ENCODE assay signal across 15 cellular contexts in genomic region chr10:49310460-49310859, GRCh38. TPM values are rescaled to one million over a fixed set of nuclear protein-coding genes. Genes with fewer than 3 reads are reported as not detected.
DNase-seq lines count a peak whose midpoint lies in the region; ATAC-seq and TF ChIP-seq lines count a peak whose summit lies in the region.
"Had no signal": no experiment of that assay in that cellular context is flagged by ENCODE, and none has a peak within 500 bp of the region (broad histone marks: within the 10 kb centered on the region; RNA-seq: fewer than 3 reads in every experiment).

No MANE protein-coding gene starts in this region.

- H3K4me3 ChIP-seq in CD4-positive, CD25-positive, alpha-beta regulatory T cell (ENCODE audit: low read depth, low read length), result no peak overlapping the region
- H3K4me3 ChIP-seq in right atrium auricular region (no peak overlapping the region), Karpas-422 (ENCODE audit: low read length) (no peak overlapping the region)
- H3K4me3 ChIP-seq: HAP-1 had no signal

- H3K27ac ChIP-seq in CD4-positive, CD25-positive, alpha-beta regulatory T cell (ENCODE audit: insufficient read depth, low read length, poor library complexity, severe bottlenecking), result no peak overlapping the region
- H3K27ac ChIP-seq in right atrium auricular region (no peak overlapping the region), Karpas-422 (ENCODE audit: low read length) (no peak overlapping the region)

- H3K4me1 ChIP-seq in CD4-positive, CD25-positive, alpha-beta regulatory T cell (ENCODE audit: control insufficient read depth, insufficient read depth, low read length, poor library complexity, severe bottlenecking), result no peaks in the 10 kb centered on the region
- H3K4me1 ChIP-seq in right atrium auricular region, result peaks cover 0 to 13% of the 10 kb centered on the region in 2 donors
- H3K4me1 ChIP-seq in Karpas-422 (ENCODE audit: low read length), result no peaks in the 10 kb centered on the region
- H3K4me1 ChIP-seq: HAP-1 had no signal

- peak; percentile 15 to 40 for ATAC-seq in CD4-positive, CD25-positive, alpha-beta regulatory T cell (ENCODE audit: low read depth in 2 of 2)
- ATAC-seq in GM19351 (IDR thresholded peaks at IDR 0.05; ENCODE audit: unreplicated experiment) (peak; percentile 15), naive B cell (ENCODE audit: low read depth in 2 of 2) (peak in 1 of 2 donors; percentile 2), GM19023 (IDR thresholded peaks at IDR 0.05; ENCODE audit: unreplicated experiment) (no peak)

- H3K9me3 ChIP-seq in CD4-positive, CD25-positive, alpha-beta regulatory T cell (ENCODE audit: control insufficient read depth in 2 of 2, low read length in 2 of 2), result no peaks in the 10 kb centered on the region
- H3K9me3 ChIP-seq in right atrium auricular region (no peaks in the 10 kb centered on the region), Karpas-422 (ENCODE audit: low read length) (no peaks in the 10 kb centered on the region)
- H3K9me3 ChIP-seq: HAP-1 had no signal

- H3K4me3 Mint-ChIP-seq in CD4-positive, CD25-positive, alpha-beta regulatory T cell, result no peak overlapping the region
- no peak overlapping the region for H3K4me3 Mint-ChIP-seq in activated CD4-positive, alpha-beta memory T cell treated with anti-CD3 and anti-CD28 coated beads for 36 hours
- peak overlapping the region; percentile 44 to 89 (median 82) for H3K4me3 Mint-ChIP-seq in naive B cell

- H4K20me1 ChIP-seq in Karpas-422 (ENCODE audit: insufficient read depth, low read depth, low read length), result no peaks in the 10 kb centered on the region

- no peaks in the 10 kb centered on the region for H3K36me3 Mint-ChIP-seq in CD4-positive, CD25-positive, alpha-beta regulatory T cell
- H3K36me3 Mint-ChIP-seq in activated CD4-positive, alpha-beta memory T cell treated with anti-CD3 and anti-CD28 coated beads for 36 hours, result no peaks in the 10 kb centered on the region
- no peaks in the 10 kb centered on the region for H3K36me3 Mint-ChIP-seq in naive B cell

- H3K4me2 ChIP-seq in Karpas-422 (ENCODE audit: low read depth, low read length, poor library complexity, severe bottlenecking), result no peak overlapping the region

- intact Hi-C loops in activated CD4-positive, alpha-beta memory T cell treated with anti-CD3 and anti-CD28 coated beads for 36 hours (cut with micrococcal nuclease), result loop anchor here (1.0 kb wide), 1 partner anchor 119 kb away; no protein-coding TSS in a partner anchor

- no peaks in the 10 kb centered on the region for H3K27me3 ChIP-seq in CD4-positive, CD25-positive, alpha-beta regulatory T cell (ENCODE audit: control insufficient read depth, insufficient read depth, low read length)
- H3K27me3 ChIP-seq in right atrium auricular region (no peaks in the 10 kb centered on the region), Karpas-422 (ENCODE audit: low read length) (no peaks in the 10 kb centered on the region)

- H3K36me3 ChIP-seq in CD4-positive, CD25-positive, alpha-beta regulatory T cell (ENCODE audit: control insufficient read depth, insufficient read depth, low read length), result no peaks in the 10 kb centered on the region
- H3K36me3 ChIP-seq in right atrium auricular region (peaks cover 3% of the 10 kb centered on the region), Karpas-422 (ENCODE audit: insufficient read depth, low read length) (no peaks in the 10 kb centered on the region)
- H3K36me3 ChIP-seq: HAP-1 had no signal

- H2AFZ ChIP-seq in Karpas-422 (ENCODE audit: low read length), result no peak overlapping the region

- peaks cover 4% of the 10 kb centered on the region for H3K27me3 Mint-ChIP-seq in CD4-positive, CD25-positive, alpha-beta regulatory T cell
- H3K27me3 Mint-ChIP-seq in activated CD4-positive, alpha-beta memory T cell treated with anti-CD3 and anti-CD28 coated beads for 36 hours, result peaks cover 2% of the 10 kb centered on the region
- H3K27me3 Mint-ChIP-seq in naive B cell, result no peaks in the 10 kb centered on the region

- H3K9me3 Mint-ChIP-seq in CD4-positive, CD25-positive, alpha-beta regulatory T cell, result peaks cover 0 to 2% (median 0%) of the 10 kb centered on the region in 7 donors
- H3K9me3 Mint-ChIP-seq in activated CD4-positive, alpha-beta memory T cell treated with anti-CD3 and anti-CD28 coated beads for 36 hours, result peaks cover 3% of the 10 kb centered on the region
- peaks cover 0 to 6% (median 0%) of the 10 kb centered on the region in 7 donors for H3K9me3 Mint-ChIP-seq in naive B cell

- POLR2A ChIA-PET in activated CD4-positive, alpha-beta memory T cell treated with anti-CD3 and anti-CD28 coated beads for 36 hours (lab: Charles Lee), result interaction anchor here (0.6 kb wide), 1 partner anchor 688 kb away, joined by 3 read pairs; no protein-coding TSS in a partner anchor

- H3K9ac ChIP-seq in Karpas-422 (ENCODE audit: low read length), result no peak overlapping the region

- CTCF ChIA-PET in activated CD4-positive, alpha-beta memory T cell treated with anti-CD3 and anti-CD28 coated beads for 36 hours (lab: Charles Lee), result no interaction called here

- H3K27ac Mint-ChIP-seq in CD4-positive, CD25-positive, alpha-beta regulatory T cell, result peak overlapping the region in 1 of 3 donors; percentile 70
- H3K27ac Mint-ChIP-seq in activated CD4-positive, alpha-beta memory T cell treated with anti-CD3 and anti-CD28 coated beads for 36 hours, result peak overlapping the region; percentile 1
- peak overlapping the region; percentile 58 to 94 (median 82) for H3K27ac Mint-ChIP-seq in naive B cell

- DNase-seq in CD4-positive, CD25-positive, alpha-beta regulatory T cell, result no peak
- peak; percentile 59 for DNase-seq in activated CD4-positive, alpha-beta memory T cell treated with anti-CD3 and anti-CD28 coated beads for 36 hours
- DNase-seq in naive B cell (no peak), NCI-H2107 treated with DMSO at 0.1 percent for 48 hours (lab: John Stamatoyannopoulos, UW; ENCODE audit: unreplicated experiment) (no peak), right atrium auricular region (ENCODE audit: low spot score) (no peak), Karpas-422 (no peak)
- DNase-seq: cortex of kidney, DMS53, NCI-H1105, NCI-H69 had no signal

- no peaks in the 10 kb centered on the region for H3K9me2 ChIP-seq in Karpas-422 (replicated peaks; ENCODE audit: insufficient read depth, low read length)

- H3K4me1 Mint-ChIP-seq in CD4-positive, CD25-positive, alpha-beta regulatory T cell, result peaks cover 0 to 5% (median 2%) of the 10 kb centered on the region in 4 donors
- peaks cover 21% of the 10 kb centered on the region for H3K4me1 Mint-ChIP-seq in activated CD4-positive, alpha-beta memory T cell treated with anti-CD3 and anti-CD28 coated beads for 36 hours (ENCODE audit: low read depth)
- H3K4me1 Mint-ChIP-seq in naive B cell, result peaks cover 20 to 35% (median 28%) of the 10 kb centered on the region in 3 donors

- TF ChIP-seq CTCF in right atrium auricular region (IDR thresholded peaks at IDR 0.05), result no peak

- no peaks in the 10 kb centered on the region for H3K79me2 ChIP-seq in Karpas-422 (ENCODE audit: low read length)

RNA-seq across cellular contexts. Expression of gene C10orf71, which starts 11.5 kb away (rescaled TPM):
- not detected for total RNA-seq in CD4-positive, CD25-positive, alpha-beta regulatory T cell
- not detected for polyA plus RNA-seq in CD4-positive, CD25-positive, alpha-beta regulatory T cell
- total RNA-seq in activated CD4-positive, alpha-beta memory T cell treated with anti-CD3 and anti-CD28 coated beads for 36 hours, result not detected
- not detected for polyA plus RNA-seq in naive B cell (ENCODE audit: low read depth in 6 of 6)
- 10 to 100 TPM; 34.9 to 48.2 TPM for total RNA-seq in right atrium auricular region
- not detected in 2 replicates for total RNA-seq in Karpas-422 (2014; rRNA removed; shearing (Covaris generic); ENCODE audit: low replicate concordance)
- total RNA-seq: lower leg skin, renal cortical epithelial cell had no signal

Comparison
In these comparisons a context has a peak if more than half of its experiments do, and no peak if none do; other contexts are left out.
1. H3K4me3 Mint-ChIP-seq: peak in naive B cell (8 of 8); none in CD4-positive, CD25-positive, alpha-beta regulatory T cell (0 of 4) and activated CD4-positive, alpha-beta memory T cell treated with anti-CD3 and anti-CD28 coated beads for 36 hours (single experiment).
2. RNA of gene C10orf71, which starts 11.5 kb away (total RNA-seq): 34.9 to 48.2 TPM in right atrium auricular region; not detected in CD4-positive, CD25-positive, alpha-beta regulatory T cell (single experiment), not detected in activated CD4-positive, alpha-beta memory T cell treated with anti-CD3 and anti-CD28 coated beads for 36 hours and not detected in Karpas-422; every median in the first group is over 10 times any median in the second.